9 cellular contexts compared by ENCODE assay signal in genomic region chr6:30782425-30783014, GRCh38. TPM values are rescaled to one million over a fixed set of nuclear protein-coding genes. Genes with fewer than 3 reads are reported as not detected.
A peak's percentile ranks its signal among the peaks of the same experiment; 100 is the strongest.
DNase-seq lines count a peak whose midpoint lies in the region; ATAC-seq, FAIRE-seq and TF ChIP-seq lines count a peak whose summit lies in the region.
"Had no signal": no experiment of that assay in that cellular context is flagged by ENCODE, and none has a peak within 500 bp of the region (broad histone marks: within the 10 kb centered on the region; RNA-seq: fewer than 3 reads in every experiment).

No MANE protein-coding gene starts in this region.

- H2AFZ ChIP-seq in endothelial cell of umbilical vein (ENCODE audit: low read depth, low read length): no peak overlapping the region

- H4K20me1 ChIP-seq in endothelial cell of umbilical vein (replicated peaks; ENCODE audit: control insufficient read depth, extremely low read depth, insufficient read depth, low read length): no peaks in the 10 kb centered on the region

- ATAC-seq in psoas muscle: no peak

- intact Hi-C loops in CD14-positive monocyte (cut with micrococcal nuclease) (loop anchor here (2.0 to 5.0 kb wide), 2 partner anchors 35 to 40 kb away; partner anchors contain the start of gene FLOT1 (in 1 of the 2)), endothelial cell of umbilical vein (cut with micrococcal nuclease) (loop anchor here (1.0 kb wide), 2 partner anchors 30 to 32 kb away; no protein-coding TSS in a partner anchor), psoas muscle (cut with DNase I) (loop anchor here in 1 of 2 donors (5.0 kb wide), 2 partner anchors 40 kb away; partner anchors contain the start of genes FLOT1 and IER3)

- DNase-seq in CD14-positive monocyte (ENCODE audit: low spot score): no peak
- DNase-seq in Peyer's patch: no peak
- DNase-seq in endothelial cell of umbilical vein (ENCODE audit: low read depth, low spot score): no peak
- no peak for DNase-seq in psoas muscle
- no peak for DNase-seq in AG08396 (ENCODE audit: low spot score)
- no peak for DNase-seq in nephron progenitor cell
- DNase-seq in activated effector memory CD4-positive, alpha-beta T cell treated with Interleukin-2 at 50 U/mL for 16 hours: no peak
- DNase-seq in COR-L47 (lab: John Stamatoyannopoulos, UW): no peak

- no peaks in the 10 kb centered on the region for H3K9me1 ChIP-seq in endothelial cell of umbilical vein (replicated peaks; ENCODE audit: control insufficient read depth, extremely low read depth, insufficient read depth, low read length)

- H3K36me3 Mint-ChIP-seq in CD14-positive monocyte: peaks cover 4 to 8% of the 10 kb centered on the region in 2 donors
- H3K36me3 Mint-ChIP-seq in nephron progenitor cell (ENCODE audit: low read depth): peaks cover 16% of the 10 kb centered on the region

- dilution Hi-C loops in endothelial cell of umbilical vein (cut with MboI; ENCODE audit: extremely low pct_ligation_motif_present, low sequenced_read_pairs): no loop called here

- peaks cover 92% of the 10 kb centered on the region for H3K4me1 Mint-ChIP-seq in CD14-positive monocyte
- peaks cover 45% of the 10 kb centered on the region for H3K4me1 Mint-ChIP-seq in nephron progenitor cell

- H3K9me3 ChIP-seq in Peyer's patch (no peaks in the 10 kb centered on the region), endothelial cell of umbilical vein (replicated peaks; ENCODE audit: control insufficient read depth, insufficient read depth, low read length) (no peaks in the 10 kb centered on the region), psoas muscle (no peaks in the 10 kb centered on the region)

- TF ChIP-seq CTCF in CD14-positive monocyte (IDR thresholded peaks at IDR 0.05) (no peak), Peyer's patch (IDR thresholded peaks at IDR 0.05) (no peak), endothelial cell of umbilical vein (IDR thresholded peaks at IDR 0.05; ENCODE audit: extremely low read depth in 1 of 2, insufficient read depth in 1 of 2, low read depth in 1 of 2, low read length in 2 of 2) (no peak), psoas muscle (IDR thresholded peaks at IDR 0.05) (no peak), nephron progenitor cell (IDR thresholded peaks at IDR 0.05) (no peak)

- H3K4me2 ChIP-seq in endothelial cell of umbilical vein (ENCODE audit: insufficient read depth, low read length): no peak overlapping the region

- peaks cover 0 to 25% (median 2%) of the 10 kb centered on the region in 4 donors for H3K4me1 ChIP-seq in Peyer's patch
- H3K4me1 ChIP-seq in endothelial cell of umbilical vein (ENCODE audit: control insufficient read depth, extremely low read depth, insufficient read depth, low read length): peaks cover 24% of the 10 kb centered on the region
- H3K4me1 ChIP-seq in psoas muscle: peaks cover 30% of the 10 kb centered on the region

- H3K27ac ChIP-seq in Peyer's patch (peak overlapping the region; percentile 33 to 85 (median 62)), endothelial cell of umbilical vein (ENCODE audit: insufficient read depth, low read depth, low read length) (peak overlapping the region; percentile 82), psoas muscle (peak overlapping the region; percentile 84)

- POLR2A ChIA-PET in endothelial cell of umbilical vein (lab: Charles Lee): interaction anchor here (1.5 to 1.7 kb wide), 2 partner anchors 30 to 38 kb away, joined by 7 to 9 read pairs; partner anchors contain the start of gene IER3

- H3K36me3 ChIP-seq in Peyer's patch: no peaks in the 10 kb centered on the region
- no peaks in the 10 kb centered on the region for H3K36me3 ChIP-seq in endothelial cell of umbilical vein (ENCODE audit: control insufficient read depth in 2 of 2, extremely low read depth in 1 of 2, insufficient read depth in 2 of 2, low read length in 2 of 2)
- no peaks in the 10 kb centered on the region for H3K36me3 ChIP-seq in psoas muscle (ENCODE audit: insufficient read depth in 1 of 2, low read depth in 1 of 2)

- no peak for TF ChIP-seq POLR2A in Peyer's patch (IDR thresholded peaks at IDR 0.05)
- no peak for TF ChIP-seq POLR2A in endothelial cell of umbilical vein (IDR thresholded peaks at IDR 0.05; ENCODE audit: low read depth, low read length)

- no peaks in the 10 kb centered on the region for H3K79me2 ChIP-seq in endothelial cell of umbilical vein (ENCODE audit: control insufficient read depth, insufficient read depth, low read length)

- no peaks in the 10 kb centered on the region for H3K27me3 ChIP-seq in Peyer's patch
- H3K27me3 ChIP-seq in endothelial cell of umbilical vein (ENCODE audit: control insufficient read depth in 2 of 2, insufficient read depth in 2 of 2, low read length in 2 of 2): no peaks in the 10 kb centered on the region
- no peaks in the 10 kb centered on the region for H3K27me3 ChIP-seq in psoas muscle (ENCODE audit: insufficient read depth in 3 of 3, low read length in 2 of 3)

- peak overlapping the region in 1 of 2 donors; percentile 70 for H3K4me3 Mint-ChIP-seq in CD14-positive monocyte
- H3K4me3 Mint-ChIP-seq in nephron progenitor cell: no peak overlapping the region

- H3K27ac Mint-ChIP-seq in CD14-positive monocyte (peak overlapping the region; percentile 95 to 100 (median 99)), nephron progenitor cell (no peak overlapping the region)

- H3K9ac ChIP-seq in endothelial cell of umbilical vein (replicated peaks; ENCODE audit: extremely low read depth, insufficient read depth, low read length): peak overlapping the region; percentile 40

- no peak for FAIRE-seq in endothelial cell of umbilical vein (lab: Jason Lieb, UNC)

- H3K27me3 Mint-ChIP-seq in CD14-positive monocyte (ENCODE audit: low read depth in 3 of 3) (no peaks in the 10 kb centered on the region), nephron progenitor cell (ENCODE audit: low read depth, poor library complexity) (peaks cover 6% of the 10 kb centered on the region)

- CTCF ChIA-PET in endothelial cell of umbilical vein (lab: Charles Lee): interaction anchor here (0.9 to 2.4 kb wide), 16 partner anchors 13 to 52 kb away, joined by 3 to 16 read pairs (median 6); partner anchors contain the start of gene FLOT1

- no TSS peak for BruUV-seq in endothelial cell of umbilical vein (replicated peaks; lab: Mats Ljungman, UMichigan)

- H3K4me3 ChIP-seq in Peyer's patch (no peak overlapping the region), endothelial cell of umbilical vein (replicated peaks in 1 of 3; ENCODE audit: insufficient read depth in 1 of 3, low read depth in 1 of 3, low read length in 3 of 3) (no peak overlapping the region), psoas muscle (no peak overlapping the region)

- peaks cover 0 to 2% (median 0%) of the 10 kb centered on the region in 7 donors for H3K9me3 Mint-ChIP-seq in CD14-positive monocyte
- peaks cover 42% of the 10 kb centered on the region for H3K9me3 Mint-ChIP-seq in nephron progenitor cell
- H3K9me3 Mint-ChIP-seq: T-helper 1 cell treated with Interleukin-12 subunit alpha and Interleukin-12 subunit beta and Interleukin-4 antibody, amounts not matched to agents 30 μg/mL and 1 μg/mL, for 36 hours had no signal

TF ChIP-seq in endothelial cell of umbilical vein, 7 proteins besides CTCF, POLR2A, EP300 and RAD21:
- TF ChIP-seq GATA2 (IDR thresholded peaks at IDR 0.05; ENCODE audit: insufficient read depth, insufficient read length, low read depth, low read length): no peak
- no peak for TF ChIP-seq MAX (IDR thresholded peaks at IDR 0.05; ENCODE audit: insufficient read depth, insufficient read length)
- no peak for TF ChIP-seq POLR2AphosphoS5 (IDR thresholded peaks at IDR 0.05; ENCODE audit: insufficient read depth, low read depth, low read length)
- no peak for TF ChIP-seq MYC (IDR thresholded peaks at IDR 0.05; ENCODE audit: low read depth, low read length)
- no peak for TF ChIP-seq JUN (IDR thresholded peaks at IDR 0.05; ENCODE audit: borderline replicate concordance, insufficient read depth, insufficient read length, low read depth)
- TF ChIP-seq FOS (IDR thresholded peaks at IDR 0.05; ENCODE audit: borderline replicate concordance, insufficient read depth, low read length): no peak
- TF ChIP-seq EZH2 (IDR thresholded peaks at IDR 0.05; ENCODE audit: borderline replicate concordance, low read depth, low read length, severe bottlenecking): no peak
TF ChIP-seq in endothelial cell of umbilical vein: peak in this region for 0.

RNA-seq across cellular contexts. Expression of gene IER3, which starts 38.2 kb away (rescaled TPM):
- 10 to 100 TPM; 30.6 to 53.2 TPM for polyA plus RNA-seq in CD14-positive monocyte
- total RNA-seq in Peyer's patch: 10 to 100 TPM in 3 of 4 donors, 1 to 10 TPM in 1; 6.7 to 16.4 (median 13.2) TPM
- total RNA-seq in endothelial cell of umbilical vein: 163 and 170 TPM in 2 replicates
- polyA plus RNA-seq in endothelial cell of umbilical vein: 344 and 468 TPM in 2 replicates
- polyA plus RNA-seq in endothelial cell of umbilical vein (2011; cell fraction: cytosol; rRNA removed): 344 and 363 TPM in 2 replicates
- 547 and 658 TPM in 2 replicates for polyA plus RNA-seq in endothelial cell of umbilical vein (2011; cell fraction: nucleus; rRNA removed)
- polyA plus RNA-seq in endothelial cell of umbilical vein (2012): 266 and 464 TPM in 2 replicates
- 77.6 and 100 TPM in 2 replicates for polyA minus RNA-seq in endothelial cell of umbilical vein
- polyA minus RNA-seq in endothelial cell of umbilical vein (2011; cell fraction: cytosol; rRNA and poly(A)+ RNA removed): 38.7 TPM
- 87.7 and 161 TPM in 2 replicates for polyA minus RNA-seq in endothelial cell of umbilical vein (2011; cell fraction: nucleus; rRNA and poly(A)+ RNA removed)
- total RNA-seq in psoas muscle: 10 to 100 TPM in 3 of 4 donors, 1 to 10 TPM in 1; 6.3 to 38.4 (median 23.9) TPM
- polyA plus RNA-seq in psoas muscle: 100 to 1,000 TPM in 1 of 3 donors, 1 to 10 TPM in 2; 3.1 to 321 (median 3.2) TPM

RNA-seq across cellular contexts. Expression of gene FLOT1, which starts 40.0 kb away (rescaled TPM):
- polyA plus RNA-seq in CD14-positive monocyte: 100 to 1,000 TPM; 124 to 153 TPM
- total RNA-seq in Peyer's patch: 100 to 1,000 TPM in 2 of 4 donors, 10 to 100 TPM in 2; 74.1 to 151 (median 100) TPM
- total RNA-seq in endothelial cell of umbilical vein: 141 and 145 TPM in 2 replicates
- 146 and 154 TPM in 2 replicates for polyA plus RNA-seq in endothelial cell of umbilical vein
- 146 and 167 TPM in 2 replicates for polyA plus RNA-seq in endothelial cell of umbilical vein (2011; cell fraction: cytosol; rRNA removed)
- polyA plus RNA-seq in endothelial cell of umbilical vein (2011; cell fraction: nucleus; rRNA removed): 258 and 271 TPM in 2 replicates
- 59.6 and 86.3 TPM in 2 replicates for polyA plus RNA-seq in endothelial cell of umbilical vein (2012)
- 122 and 136 TPM in 2 replicates for polyA minus RNA-seq in endothelial cell of umbilical vein
- polyA minus RNA-seq in endothelial cell of umbilical vein (2011; cell fraction: cytosol; rRNA and poly(A)+ RNA removed): 62.8 TPM
- 238 and 240 TPM in 2 replicates for polyA minus RNA-seq in endothelial cell of umbilical vein (2011; cell fraction: nucleus; rRNA and poly(A)+ RNA removed)
- 100 to 1,000 TPM; 113 to 182 (median 153) TPM for total RNA-seq in psoas muscle
- 100 to 1,000 TPM; 181 to 224 (median 206) TPM for polyA plus RNA-seq in psoas muscle
